ENCODE assay signal across 2 cellular contexts in the genomic region with DNA sequence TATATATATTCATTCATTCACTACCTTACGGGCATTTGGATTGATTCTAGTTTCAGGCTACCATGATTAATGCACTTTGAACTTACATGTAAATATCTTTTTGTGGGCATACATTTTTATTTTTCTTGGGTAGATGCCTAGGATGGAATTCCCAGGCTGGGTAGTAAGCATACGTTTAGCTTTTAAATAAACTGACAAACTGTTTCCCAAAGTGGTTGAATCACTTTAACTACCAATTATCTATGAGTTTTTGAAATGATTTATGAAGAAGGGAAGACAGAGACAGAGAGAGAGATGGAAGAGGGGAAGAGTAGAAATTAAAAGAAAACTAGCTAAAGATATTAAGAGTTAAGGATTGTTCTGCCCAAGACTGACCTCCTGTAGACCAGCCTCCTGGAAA.
TF ChIP-seq lines count a peak whose summit lies in the region.

No MANE protein-coding gene starts in this region.

TF ChIP-seq in SK-N-SH, 30 proteins besides CTCF, POLR2A, EP300 and RAD21 (continued from another document):
- TF ChIP-seq, protein P1, sequence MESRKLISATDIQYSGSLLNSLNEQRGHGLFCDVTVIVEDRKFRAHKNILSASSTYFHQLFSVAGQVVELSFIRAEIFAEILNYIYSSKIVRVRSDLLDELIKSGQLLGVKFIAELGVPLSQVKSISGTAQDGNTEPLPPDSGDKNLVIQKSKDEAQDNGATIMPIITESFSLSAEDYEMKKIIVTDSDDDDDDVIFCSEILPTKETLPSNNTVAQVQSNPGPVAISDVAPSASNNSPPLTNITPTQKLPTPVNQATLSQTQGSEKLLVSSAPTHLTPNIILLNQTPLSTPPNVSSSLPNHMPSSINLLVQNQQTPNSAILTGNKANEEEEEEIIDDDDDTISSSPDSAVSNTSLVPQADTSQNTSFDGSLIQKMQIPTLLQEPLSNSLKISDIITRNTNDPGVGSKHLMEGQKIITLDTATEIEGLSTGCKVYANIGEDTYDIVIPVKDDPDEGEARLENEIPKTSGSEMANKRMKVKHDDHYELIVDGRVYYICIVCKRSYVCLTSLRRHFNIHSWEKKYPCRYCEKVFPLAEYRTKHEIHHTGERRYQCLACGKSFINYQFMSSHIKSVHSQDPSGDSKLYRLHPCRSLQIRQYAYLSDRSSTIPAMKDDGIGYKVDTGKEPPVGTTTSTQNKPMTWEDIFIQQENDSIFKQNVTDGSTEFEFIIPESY (IDR thresholded peaks at IDR 0.05; ENCODE audit: borderline replicate concordance, low read depth) = no peak
- TF ChIP-seq USF2 (IDR thresholded peaks at IDR 0.05; ENCODE audit: borderline replicate concordance, low read depth, low read length) = no peak
- TF ChIP-seq NRF1 (IDR thresholded peaks at IDR 0.05; ENCODE audit: low read depth, low read length) = no peak
- TF ChIP-seq JUND (IDR thresholded peaks at IDR 0.05) = 0 out of 2 replicates have a peak, but pooled peaks have one; percentile 30
- TF ChIP-seq MXI1 (IDR thresholded peaks at IDR 0.05; ENCODE audit: low read depth, low read length) = no peak
- TF ChIP-seq NFIC (IDR thresholded peaks at IDR 0.05; ENCODE audit: borderline replicate concordance) = peak; percentile 5; the same call in 1 of the 2 replicates
- TF ChIP-seq, protein P2, sequence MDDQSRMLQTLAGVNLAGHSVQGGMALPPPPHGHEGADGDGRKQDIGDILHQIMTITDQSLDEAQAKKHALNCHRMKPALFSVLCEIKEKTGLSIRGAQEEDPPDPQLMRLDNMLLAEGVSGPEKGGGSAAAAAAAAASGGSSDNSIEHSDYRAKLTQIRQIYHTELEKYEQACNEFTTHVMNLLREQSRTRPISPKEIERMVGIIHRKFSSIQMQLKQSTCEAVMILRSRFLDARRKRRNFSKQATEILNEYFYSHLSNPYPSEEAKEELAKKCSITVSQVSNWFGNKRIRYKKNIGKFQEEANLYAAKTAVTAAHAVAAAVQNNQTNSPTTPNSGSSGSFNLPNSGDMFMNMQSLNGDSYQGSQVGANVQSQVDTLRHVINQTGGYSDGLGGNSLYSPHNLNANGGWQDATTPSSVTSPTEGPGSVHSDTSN (IDR thresholded peaks at IDR 0.05) = peak; percentile 36; the same call in 1 of the 2 replicates

TF ChIP-seq in endothelial cell of umbilical vein, 7 proteins besides CTCF, POLR2A, EP300 and RAD21 (continued from another document):
- TF ChIP-seq MYC (IDR thresholded peaks at IDR 0.05; ENCODE audit: low read depth, low read length) = no peak
- no peak for TF ChIP-seq EZH2 (IDR thresholded peaks at IDR 0.05; ENCODE audit: borderline replicate concordance, low read depth, low read length, severe bottlenecking)
- no peak for TF ChIP-seq FOS (IDR thresholded peaks at IDR 0.05; ENCODE audit: borderline replicate concordance, insufficient read depth, low read length)
TF ChIP-seq in endothelial cell of umbilical vein: peak in this region for 0.
